9 cellular contexts compared by ENCODE assay signal in genomic region chr17:42683407-42684031, GRCh38. TPM values are rescaled to one million over a fixed set of nuclear protein-coding genes. Genes with fewer than 3 reads are reported as not detected.
DNase-seq lines count a peak whose midpoint lies in the region; ATAC-seq and TF ChIP-seq lines count a peak whose summit lies in the region.
"Had no signal": no experiment of that assay in that cellular context is flagged by ENCODE, and none has a peak within 500 bp of the region (broad histone marks: within the 10 kb centered on the region; RNA-seq: fewer than 3 reads in every experiment).

No MANE protein-coding gene starts in this region.

- H3K36me3 Mint-ChIP-seq in HFFc6 (ENCODE audit: low read depth), result peaks cover 22% of the 10 kb centered on the region
- peaks cover 12% of the 10 kb centered on the region for H3K36me3 Mint-ChIP-seq in mesothelial cell of epicardium

- H3K27ac Mint-ChIP-seq in HFFc6 (peak overlapping the region; percentile 94), mesothelial cell of epicardium (peak overlapping the region; percentile 90)

- H3K9me3 Mint-ChIP-seq in HFFc6 (no peaks in the 10 kb centered on the region), mesothelial cell of epicardium (no peaks in the 10 kb centered on the region)

- peak overlapping the region; percentile 21 for H3K27ac ChIP-seq in AG04450 (ENCODE audit: low read depth, low read length)
- H3K27ac ChIP-seq: SJSA1 had no signal

- no peaks in the 10 kb centered on the region for H3K27me3 ChIP-seq in AG04450 (ENCODE audit: control insufficient read depth, insufficient read depth, low read length)
- H3K27me3 ChIP-seq: SJSA1 had no signal

- peak overlapping the region; percentile 94 for H3K4me3 Mint-ChIP-seq in HFFc6
- peak overlapping the region; percentile 67 for H3K4me3 Mint-ChIP-seq in mesothelial cell of epicardium

- CTCF ChIA-PET in AG04450 (lab: Charles Lee), result interaction anchor here (1.1 to 2.4 kb wide), 3 partner anchors 9 to 105 kb away, joined by 3 to 17 read pairs (median 4); partner anchors contain the start of gene PSMC3IP

- H3K4me1 Mint-ChIP-seq in HFFc6 (ENCODE audit: low read depth), result peaks cover 39% of the 10 kb centered on the region
- H3K4me1 Mint-ChIP-seq in mesothelial cell of epicardium, result peaks cover 30% of the 10 kb centered on the region

- POLR2A ChIA-PET in AG04450 (lab: Yijun Ruan, JAX), result interaction anchor here (0.8 to 1.7 kb wide), 5 partner anchors 15 to 246 kb away, joined by 3 to 12 read pairs (median 5); partner anchors contain the start of genes PSMC3IP and VPS25

- no peaks in the 10 kb centered on the region; the same call in 1 of the 2 replicates for H3K9me3 ChIP-seq in AG04450 (ENCODE audit: control insufficient read depth, insufficient read depth, low read length)
- H3K9me3 ChIP-seq: SJSA1 had no signal

- H3K27me3 Mint-ChIP-seq in HFFc6 (ENCODE audit: insufficient read depth) (peaks cover 8% of the 10 kb centered on the region), mesothelial cell of epicardium (ENCODE audit: low read depth) (peaks cover 14% of the 10 kb centered on the region)

- ATAC-seq in HG03457 (IDR thresholded peaks at IDR 0.05; ENCODE audit: unreplicated experiment), result no peak
- no peak for ATAC-seq in GM18520 (IDR thresholded peaks at IDR 0.05; ENCODE audit: unreplicated experiment)
- ATAC-seq in HG03442 (IDR thresholded peaks at IDR 0.05; ENCODE audit: unreplicated experiment), result no peak

- TF ChIP-seq CTCF in AG04450 (IDR thresholded peaks at IDR 0.05; ENCODE audit: low read depth, low read length) (no peak), HFFc6 (IDR thresholded peaks at IDR 0.05) (no peak), mesothelial cell of epicardium (IDR thresholded peaks at IDR 0.05; ENCODE audit: unreplicated experiment) (no peak)

- peak overlapping the region; percentile 78 for H3K4me3 ChIP-seq in AG04450 (ENCODE audit: low read depth, low read length)

- DNase-seq in AG04450 (ENCODE audit: low read depth, low spot score), result no peak
- DNase-seq in HFFc6, result no peak
- DNase-seq in dermis blood vessel endothelial cell, result peak; percentile 41
- no peak for DNase-seq in mesothelial cell of epicardium (ENCODE audit: low spot score in 2 of 2, unreplicated experiment in 2 of 2)
- no peak for DNase-seq in NOMO-1 treated with dmso at 0.1 percent for 144 hours (lab: John Stamatoyannopoulos, UW; ENCODE audit: unreplicated experiment)

RNA-seq across cellular contexts. Expression of gene CNTNAP1, which starts 1.2 kb away (rescaled TPM):
- 53.7 and 62.9 TPM in 2 replicates for polyA plus RNA-seq in AG04450 (2011; rRNA removed)
- polyA minus RNA-seq in AG04450 (2011; rRNA and poly(A)+ RNA removed), result 36.8 and 45.7 TPM in 2 replicates
- 10 to 100 TPM; 26.0 to 43.7 (median 37.7) TPM for total RNA-seq in HFFc6 (2021; fragmentation: NEBNext Ultra II Directional; extraction: Animal tissue kit (Norgen Biotek cat#: 25700))
- 12.3 and 41.2 TPM in 2 replicates for total RNA-seq in dermis blood vessel endothelial cell
- total RNA-seq in mesothelial cell of epicardium, result 20.5 to 23.1 TPM (median 20.9 TPM) in 3 replicates

RNA-seq across cellular contexts. Expression of gene CCR10, which starts 1.9 kb away (rescaled TPM):
- polyA plus RNA-seq in AG04450 (2011; rRNA removed), result 0.45 and 0.76 TPM in 2 replicates
- polyA minus RNA-seq in AG04450 (2011; rRNA and poly(A)+ RNA removed), result 0.13 and 0.32 TPM in 2 replicates
- 1 to 10 TPM; 1.7 to 2.9 (median 2.2) TPM for total RNA-seq in HFFc6 (2021; fragmentation: NEBNext Ultra II Directional; extraction: Animal tissue kit (Norgen Biotek cat#: 25700))
- 5.1 and 7.9 TPM in 2 replicates for total RNA-seq in dermis blood vessel endothelial cell
- total RNA-seq in mesothelial cell of epicardium, result 2.0 to 2.3 TPM (median 2.1 TPM) in 3 replicates
- total RNA-seq: SJSA1 had no signal

RNA-seq across cellular contexts. Expression of gene PLEKHH3, which starts 6.7 kb away (rescaled TPM):
- polyA plus RNA-seq in AG04450 (2011; rRNA removed), result 3.6 and 4.3 TPM in 2 replicates
- polyA minus RNA-seq in AG04450 (2011; rRNA and poly(A)+ RNA removed), result 1.5 and 3.2 TPM in 2 replicates
- total RNA-seq in HFFc6 (2021; fragmentation: NEBNext Ultra II Directional; extraction: Animal tissue kit (Norgen Biotek cat#: 25700)), result 10 to 100 TPM; 16.4 to 22.4 (median 19.1) TPM
- total RNA-seq in dermis blood vessel endothelial cell (12.9 and 20.0 TPM in 2 replicates), mesothelial cell of epicardium (35.9 to 38.2 TPM (median 37.8 TPM) in 3 replicates)

RNA-seq across cellular contexts. Expression of gene TUBG2, which starts 24.4 kb away (rescaled TPM):
- 7.8 and 9.9 TPM in 2 replicates for polyA plus RNA-seq in AG04450 (2011; rRNA removed)
- polyA minus RNA-seq in AG04450 (2011; rRNA and poly(A)+ RNA removed), result 5.7 and 6.5 TPM in 2 replicates
- 10 to 100 TPM; 15.2 to 17.3 (median 16.9) TPM for total RNA-seq in HFFc6 (2021; fragmentation: NEBNext Ultra II Directional; extraction: Animal tissue kit (Norgen Biotek cat#: 25700))
- 6.4 and 7.7 TPM in 2 replicates for total RNA-seq in dermis blood vessel endothelial cell
- 30.6 to 33.7 TPM (median 33.4 TPM) in 3 replicates for total RNA-seq in mesothelial cell of epicardium
